Comparison of ENCODE assay signal across 8 cellular contexts in the genomic region with DNA sequence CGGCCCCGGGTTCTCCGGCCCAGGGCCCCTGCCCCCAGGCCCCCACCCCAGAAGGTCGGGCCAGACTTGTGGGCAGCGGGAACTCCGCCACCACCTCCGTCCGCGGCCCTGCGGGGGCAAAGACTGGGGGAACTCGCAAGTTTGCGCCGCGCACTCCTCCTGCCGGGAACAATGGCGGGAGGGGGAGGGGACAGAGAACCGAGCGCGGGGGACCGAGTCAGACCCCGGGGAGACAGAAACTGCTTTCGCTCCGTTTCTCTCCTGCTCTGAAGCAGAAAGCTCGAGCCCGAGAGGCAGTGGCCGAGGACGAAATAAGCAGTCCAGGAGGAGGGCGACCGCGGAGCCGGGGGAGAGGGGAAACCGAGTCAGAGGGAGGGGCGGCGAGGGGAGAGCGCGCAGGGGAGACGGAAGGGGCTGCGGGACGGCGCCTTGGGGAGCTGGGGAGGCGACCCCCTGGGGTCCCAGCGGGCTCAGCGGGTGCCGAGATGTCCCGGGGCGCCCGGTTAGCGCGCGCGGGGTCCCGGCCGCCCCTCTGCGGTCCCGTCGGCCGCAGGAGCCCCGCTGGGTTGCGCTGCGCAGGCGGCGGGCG. TPM values are rescaled to one million over a fixed set of nuclear protein-coding genes. Genes with fewer than 3 reads are reported as not detected.
DNase-seq lines count a peak whose midpoint lies in the region; ATAC-seq and TF ChIP-seq lines count a peak whose summit lies in the region.

No MANE protein-coding gene starts in this region.

- no peak for TF ChIP-seq CTCF in cardiac muscle cell (IDR thresholded peaks at IDR 0.05; ENCODE audit: low read depth, low read length)
- no peak for TF ChIP-seq CTCF in HFFc6 (IDR thresholded peaks at IDR 0.05)

- H3K36me3 ChIP-seq in cardiac muscle cell (no peaks in the 10 kb centered on the region), rectal smooth muscle tissue (ENCODE audit: control insufficient read depth, insufficient read depth, low read length) (no peaks in the 10 kb centered on the region)

- peak overlapping the region; percentile 51 for H3K4me3 ChIP-seq in cardiac muscle cell
- peak overlapping the region; percentile 87 for H3K4me3 ChIP-seq in rectal smooth muscle tissue (ENCODE audit: low read length)

- peaks cover 7% of the 10 kb centered on the region for H3K4me1 Mint-ChIP-seq in HFFc6 (ENCODE audit: low read depth)

- DNase-seq in activated CD4-positive, CD25-positive, alpha-beta regulatory T cell treated with anti-CD3 and anti-CD28 coated beads, Interleukin-2, amount 50 U/mL, for 72 hours = peak; percentile 47
- DNase-seq in activated T-cell treated with anti-CD3 and anti-CD28 coated beads for 4 hours (peak; percentile 33), cardiac muscle cell (ENCODE audit: low read depth in 1 of 2, low spot score in 1 of 2) (peak in 1 of 2 donors; percentile 69), pons (ENCODE audit: low spot score) (no peak), HFFc6 (no peak)

- peaks cover 30% of the 10 kb centered on the region for H3K27me3 Mint-ChIP-seq in HFFc6 (ENCODE audit: insufficient read depth)

- no peaks in the 10 kb centered on the region for H3K9me3 Mint-ChIP-seq in HFFc6

- no peaks in the 10 kb centered on the region for H3K9me3 ChIP-seq in cardiac muscle cell (ENCODE audit: low read depth)

- peak overlapping the region; percentile 51 for H3K9ac ChIP-seq in rectal smooth muscle tissue (ENCODE audit: low read length)

- H3K27ac ChIP-seq in cardiac muscle cell (peak overlapping the region; percentile 77), rectal smooth muscle tissue (ENCODE audit: low read depth, low read length) (peak overlapping the region; percentile 13)

- no peak for ATAC-seq in activated CD4-positive, CD25-positive, alpha-beta regulatory T cell treated with anti-CD3 and anti-CD28 coated beads, Interleukin-2, amount 50 U/mL, for 24 hours
- no peak for ATAC-seq in GM21515 (IDR thresholded peaks at IDR 0.05; ENCODE audit: unreplicated experiment)

- no peak overlapping the region for H3K27ac Mint-ChIP-seq in HFFc6

- H3K4me1 ChIP-seq in cardiac muscle cell (ENCODE audit: low read depth) (peaks cover 34% of the 10 kb centered on the region), rectal smooth muscle tissue (ENCODE audit: control insufficient read depth, insufficient read depth, low read length) (no peaks in the 10 kb centered on the region)

- no peak overlapping the region for H3K4me3 Mint-ChIP-seq in HFFc6

- no peaks in the 10 kb centered on the region for H3K27me3 ChIP-seq in cardiac muscle cell
- no peaks in the 10 kb centered on the region for H3K27me3 ChIP-seq in rectal smooth muscle tissue (ENCODE audit: control insufficient read depth, insufficient read depth, low read length)

- H3K36me3 Mint-ChIP-seq in HFFc6 (ENCODE audit: low read depth) = no peaks in the 10 kb centered on the region

RNA-seq across cellular contexts. Expression of gene TP53I11, which starts 0.6 kb away (rescaled TPM):
- 138 and 155 TPM in 2 replicates for total RNA-seq in cardiac muscle cell
- 112 and 132 TPM in 2 replicates for polyA plus RNA-seq in cardiac muscle cell
- total RNA-seq in HFFc6 (2021; fragmentation: NEBNext Ultra II Directional; extraction: Animal tissue kit (Norgen Biotek cat#: 25700)) = 1 to 10 TPM; 1.1 to 2.9 (median 1.8) TPM

Comparison
In these comparisons a context has a peak if more than half of its experiments do, and no peak if none do; other contexts are left out.
1. DNase-seq: peak in activated CD4-positive, CD25-positive, alpha-beta regulatory T cell treated with anti-CD3 and anti-CD28 coated beads, Interleukin-2, amount 50 U/mL, for 72 hours (single experiment) and activated T-cell treated with anti-CD3 and anti-CD28 coated beads for 4 hours (single experiment); none in pons (single experiment) and HFFc6 (single experiment).
2. RNA of gene TP53I11, which starts 0.6 kb away (total RNA-seq): 138 to 155 TPM in cardiac muscle cell; 1.1 to 2.9 TPM in HFFc6; every median in the first group is over 10 times any median in the second.